In genomic region chr10:84026821-84027257, GRCh38 we compare ENCODE assay signal across 9 cellular contexts.
A peak's percentile ranks its signal among the peaks of the same experiment; 100 is the strongest.
DNase-seq lines count a peak whose midpoint lies in the region; ATAC-seq and TF ChIP-seq lines count a peak whose summit lies in the region.
"Had no signal": no experiment of that assay in that cellular context is flagged by ENCODE, and none has a peak within 500 bp of the region (broad histone marks: within the 10 kb centered on the region; RNA-seq: fewer than 3 reads in every experiment).

No MANE protein-coding gene starts in this region.

- H3K9me3 ChIP-seq in left lung: peaks cover 0 to 4% of the 10 kb centered on the region in 2 donors
- H3K9me3 ChIP-seq in gastrocnemius medialis: no peaks in the 10 kb centered on the region
- H3K9me3 ChIP-seq: neutrophil had no signal

- in situ Hi-C loops in gastrocnemius medialis (cut with MboI; ENCODE audit: low sequenced_read_pairs in 4 of 4): no loop called here

- intact Hi-C loops in left lung (cut with DNase I) (no loop called here), gastrocnemius medialis (cut with DNase I; ENCODE audit: low total_unique reads) (no loop called here)

- peak; percentile 68 for ATAC-seq in HG02981 (IDR thresholded peaks at IDR 0.05; ENCODE audit: unreplicated experiment)
- peak; percentile 49 for ATAC-seq in left lung
- no peak for ATAC-seq in HG02970 (IDR thresholded peaks at IDR 0.05; ENCODE audit: low FRiP score, unreplicated experiment)
- ATAC-seq in gastrocnemius medialis: no peak
- ATAC-seq in HG03432 (IDR thresholded peaks at IDR 0.05; ENCODE audit: unreplicated experiment): no peak

- H3K27me3 ChIP-seq in left lung: no peaks in the 10 kb centered on the region
- no peaks in the 10 kb centered on the region for H3K27me3 ChIP-seq in gastrocnemius medialis
- H3K27me3 ChIP-seq: neutrophil had no signal

- DNase-seq in ELR (ENCODE audit: low read depth): peak; percentile 13
- DNase-seq in left lung: no peak
- DNase-seq in SIG-M5 (lab: John Stamatoyannopoulos, UW): no peak
- DNase-seq in gastrocnemius medialis: no peak

- TF ChIP-seq CTCF in VCaP (conservative IDR thresholded peaks at IDR 0.05): peak; percentile 92
- peak; percentile 54 to 59 for TF ChIP-seq CTCF in left lung (IDR thresholded peaks at IDR 0.05)
- peak in 2 of 5 experiments; percentile 19 to 29 for TF ChIP-seq CTCF in gastrocnemius medialis (IDR thresholded peaks at IDR 0.05 in 4 of 5, conservative IDR thresholded peaks at IDR 0.05 in 1 of 5)

- TF ChIP-seq POLR2A in gastrocnemius medialis (IDR thresholded peaks at IDR 0.05): no peak

- H3K4me1 ChIP-seq in left lung: no peaks in the 10 kb centered on the region
- H3K4me1 ChIP-seq in gastrocnemius medialis: no peaks in the 10 kb centered on the region

- no peak overlapping the region for H3K27ac ChIP-seq in VCaP
- H3K27ac ChIP-seq in left lung: no peak overlapping the region
- no peak overlapping the region for H3K27ac ChIP-seq in gastrocnemius medialis
- H3K27ac ChIP-seq: neutrophil had no signal

- H3K4me3 ChIP-seq in left lung (no peak overlapping the region), gastrocnemius medialis (no peak overlapping the region)

- H3K36me3 ChIP-seq in left lung (no peaks in the 10 kb centered on the region), gastrocnemius medialis (no peaks in the 10 kb centered on the region)
- H3K36me3 ChIP-seq: neutrophil had no signal

Comparison
In these comparisons a context has a peak if more than half of its experiments do, and no peak if none do; other contexts are left out.
1. ATAC-seq: peak in HG02981 (single experiment) and left lung (single experiment); none in HG02970 (single experiment), gastrocnemius medialis (0 of 2) and HG03432 (single experiment).